28 cellular contexts compared by ENCODE assay signal in genomic region chrX:118724352-118724751, GRCh38.
DNase-seq lines count a peak whose midpoint lies in the region; ATAC-seq lines count a peak whose summit lies in the region.
"Had no signal": no experiment of that assay in that cellular context is flagged by ENCODE, and none has a peak within 500 bp of the region (broad histone marks: within the 10 kb centered on the region; RNA-seq: fewer than 3 reads in every experiment).

No MANE protein-coding gene starts in this region.

- H3K27ac Mint-ChIP-seq in memory B cell = peak overlapping the region; percentile 85
- H3K27ac Mint-ChIP-seq in stimulated activated effector memory CD8-positive, alpha-beta T cell treated with anti-CD3 and anti-CD28 coated beads, Interleukin-12 subunit alpha, Interleukin-12 subunit beta, amount 100 ng/mL, for 72 hours = no peak overlapping the region
- H3K27ac Mint-ChIP-seq: activated CD4-positive, alpha-beta T cell treated with anti-CD3 and anti-CD28 coated beads, Interleukin-2, amount 10 ng/mL, durations not matched to agents 7 days and 5 days; activated naive CD8-positive, alpha-beta T cell had no signal

- H3K9me3 Mint-ChIP-seq in memory B cell = no peaks in the 10 kb centered on the region
- no peaks in the 10 kb centered on the region for H3K9me3 Mint-ChIP-seq in stimulated activated effector memory CD8-positive, alpha-beta T cell treated with anti-CD3 and anti-CD28 coated beads, Interleukin-12 subunit alpha, Interleukin-12 subunit beta, amount 100 ng/mL, for 72 hours

- peak overlapping the region; percentile 61 for H3K4me3 Mint-ChIP-seq in memory B cell
- no peak overlapping the region for H3K4me3 Mint-ChIP-seq in stimulated activated effector memory CD8-positive, alpha-beta T cell treated with anti-CD3 and anti-CD28 coated beads, Interleukin-12 subunit alpha, Interleukin-12 subunit beta, amount 100 ng/mL, for 72 hours
- H3K4me3 Mint-ChIP-seq: activated CD4-positive, alpha-beta T cell treated with anti-CD3 and anti-CD28 coated beads, Interleukin-2, amount 10 ng/mL, durations not matched to agents 7 days and 5 days; activated naive CD8-positive, alpha-beta T cell; CD4-positive, alpha-beta memory T cell; neural crest cell had no signal

- H3K4me1 Mint-ChIP-seq in memory B cell = peaks cover 40% of the 10 kb centered on the region
- peaks cover 12% of the 10 kb centered on the region for H3K4me1 Mint-ChIP-seq in stimulated activated effector memory CD8-positive, alpha-beta T cell treated with anti-CD3 and anti-CD28 coated beads, Interleukin-12 subunit alpha, Interleukin-12 subunit beta, amount 100 ng/mL, for 72 hours

- peak; percentile 27 for DNase-seq in NOMO-1 treated with DMSO at 0.1 percent for 48 hours (lab: John Stamatoyannopoulos, UW; ENCODE audit: unreplicated experiment)
- DNase-seq in NOMO-1 treated with dmso at 0.1 percent for 144 hours (lab: John Stamatoyannopoulos, UW; ENCODE audit: unreplicated experiment) = no peak
- peak; percentile 46 for DNase-seq in OCI-M1 (lab: John Stamatoyannopoulos, UW)
- DNase-seq in memory B cell (ENCODE audit: low spot score in 2 of 2) = peak in 1 of 2 donors; percentile 45
- DNase-seq in NK-92 (lab: John Stamatoyannopoulos, UW; ENCODE audit: unreplicated experiment) = no peak
- no peak for DNase-seq in NCI-H1436 (lab: John Stamatoyannopoulos, UW)
- DNase-seq in stimulated activated effector memory CD8-positive, alpha-beta T cell treated with anti-CD3 and anti-CD28 coated beads, Interleukin-12 subunit alpha, Interleukin-12 subunit beta, amount 100 ng/mL, for 72 hours (ENCODE audit: low spot score in 2 of 2) = no peak
- DNase-seq: 8988T; activated CD4-positive, alpha-beta T cell treated with anti-CD3 and anti-CD28 coated beads, Interleukin-2, amount 10 ng/mL, durations not matched to agents 7 days and 5 days; activated effector memory CD4-positive, alpha-beta T cell treated with Interleukin-2 at 50 U/mL for 16 hours; activated T-cell treated with anti-CD3 and anti-CD28 coated beads, Interleukin-2, amount 50 U/mL, for 1 hour; anterior cingulate cortex; CD4-positive, alpha-beta memory T cell; DND-41; effector CD4-positive, alpha-beta T cell; GF-D8; glutamatergic neuron; mammary epithelial cell; MM.1S; NCI-H146; NCI-H2107; spleen; stimulated activated CD8-positive, alpha-beta memory T cell treated with anti-CD3 and anti-CD28 coated beads, Interleukin-4, amount 100 ng/mL, for 48 hours; T1000; trophoblast cell had no signal

- H3K36me3 Mint-ChIP-seq in memory B cell = no peaks in the 10 kb centered on the region
- H3K36me3 Mint-ChIP-seq in stimulated activated effector memory CD8-positive, alpha-beta T cell treated with anti-CD3 and anti-CD28 coated beads, Interleukin-12 subunit alpha, Interleukin-12 subunit beta, amount 100 ng/mL, for 72 hours = no peaks in the 10 kb centered on the region
- H3K36me3 Mint-ChIP-seq: activated naive CD8-positive, alpha-beta T cell; CD4-positive, alpha-beta memory T cell had no signal

- no peaks in the 10 kb centered on the region for H3K27me3 Mint-ChIP-seq in memory B cell

- ATAC-seq in memory B cell (ENCODE audit: low read depth) (peak; percentile 71), GM18867 (IDR thresholded peaks at IDR 0.05; ENCODE audit: unreplicated experiment) (no peak)
- ATAC-seq in stimulated activated effector memory CD8-positive, alpha-beta T cell treated with anti-CD3 and anti-CD28 coated beads, Interleukin-12 subunit alpha, Interleukin-12 subunit beta, amount 100 ng/mL, for 72 hours = no peak

Comparison
In these comparisons a context has a peak if more than half of its experiments do, and no peak if none do; other contexts are left out.
1. DNase-seq: peak in NOMO-1 treated with DMSO at 0.1 percent for 48 hours (single experiment) and OCI-M1 (single experiment); none in NOMO-1 treated with dmso at 0.1 percent for 144 hours (single experiment), NK-92 (single experiment), NCI-H1436 (single experiment) and stimulated activated effector memory CD8-positive, alpha-beta T cell treated with anti-CD3 and anti-CD28 coated beads, Interleukin-12 subunit alpha, Interleukin-12 subunit beta, amount 100 ng/mL, for 72 hours (0 of 2).